Comparison of ENCODE assay signal across 1 cellular context in genomic region chr12:116587270-116587669, GRCh38.
A peak's percentile ranks its signal among the peaks of the same experiment; 100 is the strongest.
TF ChIP-seq lines count a peak whose summit lies in the region.

No MANE protein-coding gene starts in this region.

TF ChIP-seq in K562, 482 proteins besides CTCF, POLR2A, EP300 and RAD21:
- TF ChIP-seq MGA (IDR thresholded peaks at IDR 0.05) (no peak), PBX2 (CRISPR knock-in tag; IDR thresholded peaks at IDR 0.05; ENCODE audit: low read depth) (no peak), PBX2 (tag; conservative IDR thresholded peaks at IDR 0.05; ENCODE audit: low read depth) (0 out of 2 replicates have a peak, but pooled peaks have one; percentile 40), ZNF75A (CRISPR knock-in tag; IDR thresholded peaks at IDR 0.05) (no peak), SMARCB1 (IDR thresholded peaks at IDR 0.05; ENCODE audit: insufficient read length, low read depth) (no peak), SREBF2 (CRISPR knock-in tag; IDR thresholded peaks at IDR 0.05) (no peak), MCM3 (IDR thresholded peaks at IDR 0.05) (0 out of 2 replicates have a peak, but pooled peaks have one; percentile 58), EHMT2 (IDR thresholded peaks at IDR 0.05) (peak; percentile 86), HDAC1 (IDR thresholded peaks at IDR 0.05) (0 out of 4 replicates have a peak, but pooled peaks of 1 of the 2 experiments have one; percentile 21), PHF21A (IDR thresholded peaks at IDR 0.05; ENCODE audit: borderline replicate concordance, low read depth) (no peak), DIDO1 (tag; IDR thresholded peaks at IDR 0.05; ENCODE audit: low read depth) (0 out of 2 replicates have a peak, but pooled peaks have one; percentile 28), MEIS2 (IDR thresholded peaks at IDR 0.05; ENCODE audit: partially characterized antibody) (peak; percentile 21), PRPF4 (IDR thresholded peaks at IDR 0.05; ENCODE audit: insufficient read depth, low read depth, low read length, poor library complexity, severe bottlenecking) (no peak), CCAR2 (IDR thresholded peaks at IDR 0.05; ENCODE audit: low read depth, low read length) (no peak), MCM7 (IDR thresholded peaks at IDR 0.05) (0 out of 4 replicates have a peak, but pooled peaks of 1 of the 2 experiments have one; percentile 38), ZNF445 (CRISPR knock-in tag; IDR thresholded peaks at IDR 0.05; ENCODE audit: low read depth) (no peak), ARHGAP35 (IDR thresholded peaks at IDR 0.05; ENCODE audit: partially characterized antibody) (peak; percentile 17), POLR2B (IDR thresholded peaks at IDR 0.05; ENCODE audit: low read depth, partially characterized antibody) (no peak), CEBPB (tag; IDR thresholded peaks at IDR 0.05) (no peak), RFX1 (IDR thresholded peaks at IDR 0.05) (no peak)
